25 cellular contexts compared by ENCODE assay signal in genomic region chr19:12117203-12117970, GRCh38.
"Had no signal": no experiment of that assay in that cellular context is flagged by ENCODE, and none has a peak within 500 bp of the region (broad histone marks: within the 10 kb centered on the region; RNA-seq: fewer than 3 reads in every experiment).

No MANE protein-coding gene starts in this region.

- H3K36me3 ChIP-seq: prostate gland had no signal

- DNase-seq: cerebellar nuclear complex; effector CD4-positive, alpha-beta T cell; endodermal cell; erythroblast; foreskin keratinocyte; islet precursor cell; left lung; mesenchymal stem cell; midbrain; occipital lobe; spleen; stimulated activated CD4-positive, alpha-beta T cell treated with anti-CD3 and anti-CD28 coated beads, Interleukin-15, amount 100 ng/mL, for 24 hours; stimulated activated CD4-positive, alpha-beta T cell treated with anti-CD3 and anti-CD28 coated beads, Interleukin-1b, Interleukin-23, amount 100 ng/mL, for 48 hours; stimulated activated CD4-positive, alpha-beta T cell treated with anti-CD3 and anti-CD28 coated beads, Interleukin-4, amount 100 ng/mL, for 24 hours had no signal

- H3K9ac ChIP-seq: neural progenitor cell, parathyroid adenoma had no signal

- H2AFZ ChIP-seq: hepatocyte, neural progenitor cell, parathyroid adenoma had no signal

- H3K4me2 ChIP-seq: hepatocyte, neural progenitor cell had no signal

- H3K4me1 ChIP-seq: foreskin keratinocyte, left lung, neural progenitor cell, parathyroid adenoma, prostate gland, spleen, tibial nerve had no signal

- H3K9me3 ChIP-seq: prostate gland had no signal

- H3K4me3 ChIP-seq: hepatocyte, left lung, lung, neural progenitor cell, prostate gland, spleen, tibial nerve had no signal

- ATAC-seq: foreskin keratinocyte; left lung; natural killer cell treated with Interleukin-12 subunit alpha and Interleukin-12 subunit beta and Interleukin-15 and Interleukin-18, amount 100 ng/mL, for 72 hours; sciatic nerve; stimulated activated memory B cell treated with anti-CD40 and anti-IgM and Interleukin-4, amounts not matched to agents 10 μg/mL and 1 μg/mL and 100 μg/mL, for 72 hours had no signal

- FAIRE-seq: colon, endothelial cell of umbilical vein had no signal

- H3K27ac ChIP-seq: foreskin keratinocyte, hepatocyte, left lung, neural progenitor cell, parathyroid adenoma, prostate gland, spleen, tibial nerve had no signal

- H3K27me3 ChIP-seq: foreskin keratinocyte, hepatocyte, left lung, neural progenitor cell, spleen, tibial nerve had no signal

- H3K79me2 ChIP-seq: hepatocyte, parathyroid adenoma had no signal
